Comparison of ENCODE assay signal across 27 cellular contexts in the genomic region with DNA sequence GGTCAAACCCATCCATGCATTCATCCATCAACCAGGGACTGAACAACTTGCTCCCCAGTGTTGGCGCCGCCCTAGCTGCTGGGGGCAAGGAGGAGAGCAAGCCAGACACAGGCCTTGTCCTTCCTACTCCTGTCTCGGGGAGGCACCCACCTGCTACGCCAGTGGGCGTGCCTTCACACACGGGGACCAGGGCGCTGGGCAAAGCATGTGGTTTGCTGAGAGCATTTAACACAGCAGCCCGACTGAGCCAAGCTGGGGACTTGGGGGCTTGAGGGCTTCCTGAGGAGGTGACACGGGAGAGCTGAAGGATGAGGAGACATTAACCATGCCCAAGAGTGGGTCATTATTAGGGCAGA. TPM values are rescaled to one million over a fixed set of nuclear protein-coding genes. Genes with fewer than 3 reads are reported as not detected.
DNase-seq lines count a peak whose midpoint lies in the region; ATAC-seq and TF ChIP-seq lines count a peak whose summit lies in the region.
"Had no signal": no experiment of that assay in that cellular context is flagged by ENCODE, and none has a peak within 500 bp of the region (broad histone marks: within the 10 kb centered on the region; RNA-seq: fewer than 3 reads in every experiment).

No MANE protein-coding gene starts in this region.

- no peak overlapping the region for H3K27ac ChIP-seq in CD4-positive, alpha-beta memory T cell (ENCODE audit: low read depth, low read length)
- no peak overlapping the region for H3K27ac ChIP-seq in right lobe of liver
- H3K27ac ChIP-seq: cardiac muscle cell, esophagus squamous epithelium had no signal

- CTCF ChIA-PET in CD4-positive, alpha-beta memory T cell (lab: Charles Lee; ENCODE audit: partially characterized antibody): no interaction called here

- no peak for TF ChIP-seq POLR2A in right lobe of liver (IDR thresholded peaks at IDR 0.05)

- intact Hi-C loops in CD4-positive, alpha-beta memory T cell (cut with micrococcal nuclease): no loop called here
- intact Hi-C loops in right lobe of liver (cut with DNase I): no loop called here

- 42% methylated on average over 9 of the region's 9 CpGs for WGBS in right lobe of liver (ENCODE audit: insufficient coverage, low coverage, low lambda C conversion rate, missing lambda C conversion rate)

- peak overlapping the region in 2 of 8 donors; percentile 36 to 50 for H3K4me3 Mint-ChIP-seq in CD4-positive, alpha-beta memory T cell
- peak overlapping the region; percentile 71 for H3K4me3 Mint-ChIP-seq in memory B cell
- H3K4me3 Mint-ChIP-seq: CD8-positive, alpha-beta T cell; endodermal cell; GM23338 had no signal

- no peaks in the 10 kb centered on the region for H3K27me3 ChIP-seq in CD4-positive, alpha-beta memory T cell (ENCODE audit: insufficient read depth, low read length)
- no peaks in the 10 kb centered on the region for H3K27me3 ChIP-seq in right lobe of liver

- H3K36me3 ChIP-seq in CD4-positive, alpha-beta memory T cell (ENCODE audit: insufficient read depth, low read length): no peaks in the 10 kb centered on the region
- H3K36me3 ChIP-seq in right lobe of liver: no peaks in the 10 kb centered on the region
- H3K36me3 ChIP-seq: cardiac muscle cell, esophagus squamous epithelium had no signal

- H3K27me3 Mint-ChIP-seq in CD4-positive, alpha-beta memory T cell: peaks cover 0 to 2% of the 10 kb centered on the region in 2 donors
- H3K27me3 Mint-ChIP-seq in memory B cell: peaks cover 14% of the 10 kb centered on the region

- H3K9me3 ChIP-seq in CD4-positive, alpha-beta memory T cell (ENCODE audit: control insufficient read depth in 1 of 2, low read length in 2 of 2): no peaks in the 10 kb centered on the region
- H3K9me3 ChIP-seq in right lobe of liver: no peaks in the 10 kb centered on the region
- H3K9me3 ChIP-seq: esophagus squamous epithelium had no signal

- H3K36me3 Mint-ChIP-seq in CD4-positive, alpha-beta memory T cell: no peaks in the 10 kb centered on the region
- peaks cover 5% of the 10 kb centered on the region for H3K36me3 Mint-ChIP-seq in memory B cell
- H3K36me3 Mint-ChIP-seq: CD8-positive, alpha-beta T cell had no signal

- POLR2A ChIA-PET in CD4-positive, alpha-beta memory T cell (lab: Charles Lee; ENCODE audit: partially characterized antibody): interaction anchor here (1.8 kb wide), 1 partner anchor 57 kb away, joined by 5 read pairs; no protein-coding TSS in a partner anchor

- H3K4me1 Mint-ChIP-seq in CD4-positive, alpha-beta memory T cell: peaks cover 24 to 49% (median 35%) of the 10 kb centered on the region in 4 donors
- peaks cover 28% of the 10 kb centered on the region for H3K4me1 Mint-ChIP-seq in memory B cell
- H3K4me1 Mint-ChIP-seq: endodermal cell had no signal

- H3K27ac Mint-ChIP-seq in CD4-positive, alpha-beta memory T cell: peak overlapping the region; percentile 11 to 73 (median 60)
- H3K27ac Mint-ChIP-seq in memory B cell: peak overlapping the region; percentile 98
- H3K27ac Mint-ChIP-seq: CD8-positive, alpha-beta T cell; endodermal cell; GM23338 had no signal

- ATAC-seq in memory B cell (ENCODE audit: low read depth): peak; percentile 59
- ATAC-seq in right lobe of liver: no peak
- no peak for ATAC-seq in GM21528 (IDR thresholded peaks at IDR 0.05; ENCODE audit: low FRiP score, unreplicated experiment)
- ATAC-seq: CD8-positive, alpha-beta T cell; GM23338; left ventricle myocardium superior; SK-N-SH treated with all-trans-retinoic acid at 6 μM for 48 hours had no signal

- DNase-seq in CD4-positive, alpha-beta memory T cell: no peak
- DNase-seq in GM12864 (ENCODE audit: low read depth) (no peak), RPMI8226 (peak; percentile 46), memory B cell (ENCODE audit: low spot score in 2 of 2) (peak in 1 of 2 donors; percentile 58), NCI-H82 treated with DMSO at 0.1 percent for 48 hours (lab: John Stamatoyannopoulos, UW; ENCODE audit: unreplicated experiment) (no peak), right lobe of liver (no peak)
- DNase-seq: activated CD4-positive, alpha-beta T cell treated with anti-CD3 and anti-CD28 coated beads, Interleukin-2, amount 50 U/mL, for 4 hours; activated gamma-delta T cell treated with Interleukin-2 at 50 U/mL for 16 hours; anterior cingulate cortex; CD8-positive, alpha-beta T cell; cortex of kidney; endodermal cell; esophagus squamous epithelium; islet precursor cell; Kasumi-1; left ventricle myocardium superior; midbrain; MV-4-11; NCI-H2171; NCI-H510A treated with DMSO at 0.1 percent for 48 hours; NK-92 treated with Interleukin-12 subunit alpha and Interleukin-12 subunit beta, amount 100 ng/mL, for 24 hours; stimulated activated CD4-positive, alpha-beta T cell treated with anti-CD3 and anti-CD28 coated beads, Interleukin-15, amount 100 ng/mL, for 24 hours; trophoblast cell had no signal

- peaks cover 0 to 6% (median 3%) of the 10 kb centered on the region in 8 donors for H3K9me3 Mint-ChIP-seq in CD4-positive, alpha-beta memory T cell
- peaks cover 8% of the 10 kb centered on the region for H3K9me3 Mint-ChIP-seq in memory B cell

- H3K4me1 ChIP-seq in CD4-positive, alpha-beta memory T cell (ENCODE audit: insufficient read depth, low read length): peaks cover 34% of the 10 kb centered on the region
- H3K4me1 ChIP-seq in right lobe of liver: no peaks in the 10 kb centered on the region

- H3K4me3 ChIP-seq in CD4-positive, alpha-beta memory T cell (ENCODE audit: low read length in 2 of 2): no peak overlapping the region
- H3K4me3 ChIP-seq in GM12864 (ENCODE audit: low read depth, low read length): no peak overlapping the region
- no peak overlapping the region for H3K4me3 ChIP-seq in right lobe of liver
- H3K4me3 ChIP-seq: cardiac muscle cell, esophagus squamous epithelium, GM23338 had no signal

- TF ChIP-seq CTCF in GM12864 (IDR thresholded peaks at IDR 0.05; ENCODE audit: low read depth, low read length, missing control alignments) (peak; percentile 3), right lobe of liver (IDR thresholded peaks at IDR 0.05) (no peak)

RNA-seq across cellular contexts. Expression of a gene that starts 30.6 kb away (rescaled TPM):
- total RNA-seq in CD4-positive, alpha-beta memory T cell: 10 to 100 TPM; 57.8 to 58.0 TPM
- polyA plus RNA-seq in CD4-positive, alpha-beta memory T cell: 1 to 10 TPM in 1 of 2 donors, under 1 TPM in 1; 0.30 to 1.6 TPM
- total RNA-seq in right lobe of liver: under 1 TPM in 1 of 6 experiments, not detected in 5; 0.06 TPM
- total RNA-seq: left ventricle myocardium superior had no signal

Comparison
In these comparisons a context has a peak if more than half of its experiments do, and no peak if none do; other contexts are left out.
1. RNA of a gene that starts 30.6 kb away (total RNA-seq): 57.8 to 58.0 TPM in CD4-positive, alpha-beta memory T cell; 0.06 TPM in right lobe of liver; every median in the first group is over 10 times any median in the second.